Comparison of ENCODE assay signal across 1 cellular context in the genomic region with DNA sequence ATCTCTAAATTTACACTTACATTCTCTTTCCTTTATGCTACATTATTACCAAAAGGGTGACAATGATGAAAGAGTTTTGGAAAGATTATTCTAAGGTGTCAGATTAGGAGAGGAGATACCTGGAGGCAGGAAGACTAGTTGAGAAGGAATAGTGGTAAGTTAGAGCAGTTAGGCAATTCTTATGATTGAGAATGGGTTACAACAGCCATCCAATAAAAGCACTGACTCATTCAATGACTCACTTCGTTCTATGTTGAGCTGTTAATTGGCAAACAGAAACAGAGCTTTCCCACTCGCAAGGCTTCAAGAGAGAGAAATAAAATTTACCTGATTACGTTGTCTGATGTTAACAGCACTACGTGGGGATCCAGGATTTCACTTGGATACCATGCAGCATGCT.
TF ChIP-seq lines count a peak whose summit lies in the region.

No MANE protein-coding gene starts in this region.

TF ChIP-seq in HEK293, 187 proteins besides CTCF, POLR2A, EP300 and RAD21 (continued from another document and continues in another):
- TF ChIP-seq PRDM10 (tag by site-specific recombination; IDR thresholded peaks at IDR 0.05) (peak; percentile 60; the same call in 1 of the 2 replicates), ZEB2 (tag by site-specific recombination; IDR thresholded peaks at IDR 0.05) (peak; percentile 98), ZNF146 (tag by site-specific recombination; IDR thresholded peaks at IDR 0.05) (peak; percentile 66), ZNF521 (tag by site-specific recombination; IDR thresholded peaks at IDR 0.05) (no peak), KLF17 (tag by site-specific recombination; IDR thresholded peaks at IDR 0.05) (peak; percentile 91), ZNF555 (tag by site-specific recombination; conservative IDR thresholded peaks at IDR 0.05) (no peak), ZNF24 (tag by site-specific recombination; IDR thresholded peaks at IDR 0.05) (peak; percentile 79), MYNN (tag by site-specific recombination; IDR thresholded peaks at IDR 0.05; ENCODE audit: borderline replicate concordance) (no peak), PRDM2 (tag by site-specific recombination; IDR thresholded peaks at IDR 0.05; ENCODE audit: borderline replicate concordance) (no peak), HIC1 (tag by site-specific recombination; IDR thresholded peaks at IDR 0.05) (peak; percentile 76), ZNF404 (tag by site-specific recombination; IDR thresholded peaks at IDR 0.05) (no peak), ZNF184 (tag by site-specific recombination; IDR thresholded peaks at IDR 0.05) (peak; percentile 82; the same call in 1 of the 2 replicates), HOXC10 (CRISPR knock-in tag; IDR thresholded peaks at IDR 0.05) (no peak), ZNF366 (tag by site-specific recombination; conservative IDR thresholded peaks at IDR 0.05) (peak; percentile 45; the same call in 1 of the 2 replicates), ZNF785 (tag by site-specific recombination; IDR thresholded peaks at IDR 0.05) (no peak), ZNF324 (tag by site-specific recombination; IDR thresholded peaks at IDR 0.05) (peak; percentile 91), KLF8 (tag by site-specific recombination; IDR thresholded peaks at IDR 0.05) (peak; percentile 70), FEZF1 (tag by site-specific recombination; IDR thresholded peaks at IDR 0.05) (no peak), ZNF747 (tag by site-specific recombination; IDR thresholded peaks at IDR 0.05) (no peak), ZNF335 (tag by site-specific recombination; conservative IDR thresholded peaks at IDR 0.05) (peak; percentile 26; the same call in 1 of the 2 replicates), ZBTB7A (tag by site-specific recombination; IDR thresholded peaks at IDR 0.05; ENCODE audit: low read depth) (no peak), SP7 (tag by site-specific recombination; IDR thresholded peaks at IDR 0.05) (peak; percentile 91), OVOL3 (tag by site-specific recombination; IDR thresholded peaks at IDR 0.05) (peak; percentile 26; the same call in 1 of the 2 replicates), ZBTB49 (tag by site-specific recombination; IDR thresholded peaks at IDR 0.05; ENCODE audit: low read depth) (no peak), ZNF558 (tag by site-specific recombination; IDR thresholded peaks at IDR 0.05) (peak; percentile 79; the same call in 1 of the 2 replicates), TRIM28 (IDR thresholded peaks at IDR 0.05; ENCODE audit: borderline replicate concordance, low read length) (no peak), ZNF629 (tag by site-specific recombination; IDR thresholded peaks at IDR 0.05) (peak; percentile 93), ZNF792 (tag by site-specific recombination; IDR thresholded peaks at IDR 0.05) (0 out of 2 replicates have a peak, but pooled peaks have one; percentile 63), ZNF660 (tag by site-specific recombination; IDR thresholded peaks at IDR 0.05) (peak; percentile 58; the same call in 1 of the 2 replicates)
- TF ChIP-seq, protein P1, sequence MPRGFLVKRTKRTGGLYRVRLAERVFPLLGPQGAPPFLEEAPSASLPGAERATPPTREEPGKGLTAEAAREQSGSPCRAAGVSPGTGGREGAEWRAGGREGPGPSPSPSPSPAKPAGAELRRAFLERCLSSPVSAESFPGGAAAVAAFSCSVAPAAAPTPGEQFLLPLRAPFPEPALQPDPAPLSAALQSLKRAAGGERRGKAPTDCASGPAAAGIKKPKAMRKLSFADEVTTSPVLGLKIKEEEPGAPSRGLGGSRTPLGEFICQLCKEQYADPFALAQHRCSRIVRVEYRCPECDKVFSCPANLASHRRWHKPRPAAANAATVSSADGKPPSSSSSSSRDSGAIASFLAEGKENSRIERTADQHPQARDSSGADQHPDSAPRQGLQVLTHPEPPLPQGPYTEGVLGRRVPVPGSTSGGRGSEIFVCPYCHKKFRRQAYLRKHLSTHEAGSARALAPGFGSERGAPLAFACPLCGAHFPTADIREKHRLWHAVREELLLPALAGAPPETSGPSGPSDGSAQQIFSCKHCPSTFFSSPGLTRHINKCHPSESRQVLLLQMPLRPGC (tag by site-specific recombination; IDR thresholded peaks at IDR 0.05) = peak; percentile 85
- TF ChIP-seq, protein P2, sequence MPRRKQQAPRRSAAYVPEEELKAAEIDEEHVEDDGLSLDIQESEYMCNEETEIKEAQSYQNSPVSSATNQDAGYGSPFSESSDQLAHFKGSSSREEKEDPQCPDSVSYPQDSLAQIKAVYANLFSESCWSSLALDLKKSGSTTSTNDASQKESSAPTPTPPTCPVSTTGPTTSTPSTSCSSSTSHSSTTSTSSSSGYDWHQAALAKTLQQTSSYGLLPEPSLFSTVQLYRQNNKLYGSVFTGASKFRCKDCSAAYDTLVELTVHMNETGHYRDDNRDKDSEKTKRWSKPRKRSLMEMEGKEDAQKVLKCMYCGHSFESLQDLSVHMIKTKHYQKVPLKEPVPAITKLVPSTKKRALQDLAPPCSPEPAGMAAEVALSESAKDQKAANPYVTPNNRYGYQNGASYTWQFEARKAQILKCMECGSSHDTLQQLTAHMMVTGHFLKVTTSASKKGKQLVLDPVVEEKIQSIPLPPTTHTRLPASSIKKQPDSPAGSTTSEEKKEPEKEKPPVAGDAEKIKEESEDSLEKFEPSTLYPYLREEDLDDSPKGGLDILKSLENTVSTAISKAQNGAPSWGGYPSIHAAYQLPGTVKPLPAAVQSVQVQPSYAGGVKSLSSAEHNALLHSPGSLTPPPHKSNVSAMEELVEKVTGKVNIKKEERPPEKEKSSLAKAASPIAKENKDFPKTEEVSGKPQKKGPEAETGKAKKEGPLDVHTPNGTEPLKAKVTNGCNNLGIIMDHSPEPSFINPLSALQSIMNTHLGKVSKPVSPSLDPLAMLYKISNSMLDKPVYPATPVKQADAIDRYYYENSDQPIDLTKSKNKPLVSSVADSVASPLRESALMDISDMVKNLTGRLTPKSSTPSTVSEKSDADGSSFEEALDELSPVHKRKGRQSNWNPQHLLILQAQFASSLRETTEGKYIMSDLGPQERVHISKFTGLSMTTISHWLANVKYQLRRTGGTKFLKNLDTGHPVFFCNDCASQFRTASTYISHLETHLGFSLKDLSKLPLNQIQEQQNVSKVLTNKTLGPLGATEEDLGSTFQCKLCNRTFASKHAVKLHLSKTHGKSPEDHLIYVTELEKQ (tag by site-specific recombination; IDR thresholded peaks at IDR 0.05; ENCODE audit: borderline replicate concordance) = peak; percentile 71; the same call in 1 of the 2 replicates
